12 cellular contexts compared by ENCODE assay signal in genomic region chr4:82984459-82984858, GRCh38. TPM values are rescaled to one million over a fixed set of nuclear protein-coding genes. Genes with fewer than 3 reads are reported as not detected.
DNase-seq lines count a peak whose midpoint lies in the region; ATAC-seq and TF ChIP-seq lines count a peak whose summit lies in the region.
"Had no signal": no experiment of that assay in that cellular context is flagged by ENCODE, and none has a peak within 500 bp of the region (broad histone marks: within the 10 kb centered on the region; RNA-seq: fewer than 3 reads in every experiment).

No MANE protein-coding gene starts in this region.

- H3K4ac ChIP-seq in neuronal stem cell (ENCODE audit: low read length) = no peak overlapping the region

- H3K27me3 Mint-ChIP-seq in activated CD8-positive, alpha-beta T cell treated with anti-CD3 and anti-CD28 coated beads for 36 hours = no peaks in the 10 kb centered on the region
- no peaks in the 10 kb centered on the region for H3K27me3 Mint-ChIP-seq in naive thymus-derived CD4-positive, alpha-beta T cell
- H3K27me3 Mint-ChIP-seq: T-cell had no signal

- no peak overlapping the region for H2BK5ac ChIP-seq in neuronal stem cell (ENCODE audit: low read length)

- POLR2A ChIA-PET in BJ (lab: Charles Lee) = no interaction called here
- POLR2A ChIA-PET in activated CD8-positive, alpha-beta T cell treated with anti-CD3 and anti-CD28 coated beads for 36 hours (lab: Charles Lee) = no interaction called here
- POLR2A ChIA-PET in naive thymus-derived CD4-positive, alpha-beta T cell (lab: Charles Lee) = no interaction called here

- no peak overlapping the region for H3K23ac ChIP-seq in neuronal stem cell (ENCODE audit: low read depth, low read length, poor library complexity)

- peaks cover 25% of the 10 kb centered on the region for H3K36me3 Mint-ChIP-seq in activated CD8-positive, alpha-beta T cell treated with anti-CD3 and anti-CD28 coated beads for 36 hours (ENCODE audit: low read depth)
- H3K36me3 Mint-ChIP-seq in naive thymus-derived CD4-positive, alpha-beta T cell = peaks cover 0 to 33% (median 24%) of the 10 kb centered on the region in 5 donors

- H3K4me2 ChIP-seq in neuronal stem cell (ENCODE audit: insufficient read depth, low read length, poor library complexity, severe bottlenecking) = no peak overlapping the region

- H3K4me1 Mint-ChIP-seq in activated CD8-positive, alpha-beta T cell treated with anti-CD3 and anti-CD28 coated beads for 36 hours (ENCODE audit: low read depth) = peaks cover 13% of the 10 kb centered on the region
- H3K4me1 Mint-ChIP-seq in naive thymus-derived CD4-positive, alpha-beta T cell = peaks cover 5 to 22% (median 13%) of the 10 kb centered on the region in 7 donors

- H2BK15ac ChIP-seq in neuronal stem cell (ENCODE audit: low read length) = no peak overlapping the region

- CTCF ChIA-PET in BJ (lab: Yijun Ruan, JAX) = no interaction called here
- CTCF ChIA-PET in activated CD8-positive, alpha-beta T cell treated with anti-CD3 and anti-CD28 coated beads for 36 hours (lab: Charles Lee) = no interaction called here
- CTCF ChIA-PET in naive thymus-derived CD4-positive, alpha-beta T cell (lab: Charles Lee) = no interaction called here

- H3K79me1 ChIP-seq in neuronal stem cell (ENCODE audit: low read depth, low read length) = no peaks in the 10 kb centered on the region

- TF ChIP-seq CTCF in BJ (IDR thresholded peaks at IDR 0.05; ENCODE audit: insufficient read depth, low read depth, low read length) (no peak), foreskin keratinocyte (conservative IDR thresholded peaks at IDR 0.05) (no peak)
- no peak for TF ChIP-seq CTCF in activated CD8-positive, alpha-beta T cell treated with anti-CD3 and anti-CD28 coated beads for 36 hours (IDR thresholded peaks at IDR 0.05)

- H3K9me3 Mint-ChIP-seq in activated CD8-positive, alpha-beta T cell treated with anti-CD3 and anti-CD28 coated beads for 36 hours = peaks cover 1% of the 10 kb centered on the region
- peaks cover 0 to 3% (median 0%) of the 10 kb centered on the region in 11 donors for H3K9me3 Mint-ChIP-seq in naive thymus-derived CD4-positive, alpha-beta T cell
- H3K9me3 Mint-ChIP-seq: T-cell had no signal

- H3K4me3 Mint-ChIP-seq in activated CD8-positive, alpha-beta T cell treated with anti-CD3 and anti-CD28 coated beads for 36 hours = no peak overlapping the region
- H3K4me3 Mint-ChIP-seq in naive thymus-derived CD4-positive, alpha-beta T cell = no peak overlapping the region
- H3K4me3 Mint-ChIP-seq: T-cell had no signal

- no peak overlapping the region for H2BK120ac ChIP-seq in neuronal stem cell (ENCODE audit: low read depth, low read length)

- no peak overlapping the region for H3K18ac ChIP-seq in neuronal stem cell (ENCODE audit: low read length)

- H3K36me3 ChIP-seq in BJ (ENCODE audit: control insufficient read depth, insufficient read depth, low read length) = no peaks in the 10 kb centered on the region
- H3K36me3 ChIP-seq in naive thymus-derived CD4-positive, alpha-beta T cell (ENCODE audit: control insufficient read depth in 2 of 3, insufficient read depth in 3 of 3, low read length in 3 of 3) = no peaks in the 10 kb centered on the region
- peaks cover 8 to 43% of the 10 kb centered on the region in 2 donors for H3K36me3 ChIP-seq in neuronal stem cell (replicated peaks in 1 of 2; ENCODE audit: control insufficient read depth in 2 of 2, insufficient read depth in 2 of 2, low read length in 2 of 2)
- H3K36me3 ChIP-seq: vagina had no signal

- H3K27ac Mint-ChIP-seq in activated CD8-positive, alpha-beta T cell treated with anti-CD3 and anti-CD28 coated beads for 36 hours = no peak overlapping the region
- peak overlapping the region in 2 of 9 donors; percentile 26 to 70 for H3K27ac Mint-ChIP-seq in naive thymus-derived CD4-positive, alpha-beta T cell

- no peak overlapping the region for H2BK12ac ChIP-seq in neuronal stem cell (ENCODE audit: low read length)

- peak; percentile 4 for DNase-seq in BJ (ENCODE audit: low read depth)
- DNase-seq in HCEC 1CT = peak; percentile 39
- DNase-seq in activated CD8-positive, alpha-beta T cell treated with anti-CD3 and anti-CD28 coated beads for 36 hours = peak; percentile 38
- peak; percentile 41 to 57 for DNase-seq in foreskin keratinocyte
- DNase-seq in naive thymus-derived CD4-positive, alpha-beta T cell = no peak
- no peak for DNase-seq in neuronal stem cell (ENCODE audit: low spot score)
- no peak for DNase-seq in mesenteric fat pad (ENCODE audit: low spot score)
- DNase-seq: activated gamma-delta T cell, NCI-H2107, T-cell had no signal

- H3K4me1 ChIP-seq in foreskin keratinocyte (no peaks in the 10 kb centered on the region), neuronal stem cell (ENCODE audit: control insufficient read depth in 2 of 2, insufficient read depth in 1 of 2, low read depth in 1 of 2, low read length in 2 of 2) (no peaks in the 10 kb centered on the region)
- H3K4me1 ChIP-seq in naive thymus-derived CD4-positive, alpha-beta T cell (ENCODE audit: control insufficient read depth in 2 of 2, insufficient read depth in 2 of 2, low read length in 2 of 2) = peaks cover 0 to under 1% of the 10 kb centered on the region in 2 donors
- H3K4me1 ChIP-seq: vagina had no signal

- H4K91ac ChIP-seq in neuronal stem cell (ENCODE audit: low read depth, low read length, poor library complexity) = no peak overlapping the region

- intact Hi-C loops in activated CD8-positive, alpha-beta T cell treated with anti-CD3 and anti-CD28 coated beads for 36 hours (cut with micrococcal nuclease) = no loop called here
- intact Hi-C loops in naive thymus-derived CD4-positive, alpha-beta T cell (cut with micrococcal nuclease) = no loop called here

- no peak overlapping the region for H3K14ac ChIP-seq in neuronal stem cell (ENCODE audit: low read length)

- H3K9ac ChIP-seq in neuronal stem cell (ENCODE audit: low read depth, low read length, poor library complexity) = no peak overlapping the region

- no peak overlapping the region for H4K8ac ChIP-seq in neuronal stem cell (ENCODE audit: low read depth, low read length)

- H2AFZ ChIP-seq in neuronal stem cell (ENCODE audit: low read length) = no peak overlapping the region

- peak; percentile 37 for ATAC-seq in activated CD8-positive, alpha-beta T cell treated with anti-CD3 and anti-CD28 coated beads for 36 hours
- ATAC-seq in foreskin keratinocyte (peak; percentile 84), HG02938 (IDR thresholded peaks at IDR 0.05; ENCODE audit: unreplicated experiment) (no peak)
- ATAC-seq in naive thymus-derived CD4-positive, alpha-beta T cell = no peak
- ATAC-seq: T-cell had no signal

- no peaks in the 10 kb centered on the region for H3K9me3 ChIP-seq in naive thymus-derived CD4-positive, alpha-beta T cell (ENCODE audit: control insufficient read depth in 2 of 3, low read length in 3 of 3)
- no peaks in the 10 kb centered on the region for H3K9me3 ChIP-seq in neuronal stem cell (replicated peaks in 1 of 2; ENCODE audit: control insufficient read depth in 2 of 2, insufficient read depth in 1 of 2, low read depth in 1 of 2, low read length in 2 of 2)
- H3K9me3 ChIP-seq: vagina had no signal

- no peak overlapping the region for H2AK5ac ChIP-seq in neuronal stem cell (ENCODE audit: low read depth, low read length)

- WGBS in neuronal stem cell (ENCODE audit: extremely low coverage in 2 of 2, insufficient read length in 2 of 2, insufficient replicate concordance in 1 of 2), 2 donors = no CpG with 5 or more reads among the region's 4 CpGs

- no peak overlapping the region for H3K4me3 ChIP-seq in BJ (ENCODE audit: low read depth, low read length)
- no peak overlapping the region for H3K4me3 ChIP-seq in naive thymus-derived CD4-positive, alpha-beta T cell (ENCODE audit: low read length)
- H3K4me3 ChIP-seq in neuronal stem cell (ENCODE audit: low read length in 2 of 2) = no peak overlapping the region
- H3K4me3 ChIP-seq: vagina had no signal

- H3K27me3 ChIP-seq in BJ (ENCODE audit: control insufficient read depth, insufficient read depth, low read length) = no peaks in the 10 kb centered on the region
- H3K27me3 ChIP-seq in foreskin keratinocyte = no peaks in the 10 kb centered on the region
- no peaks in the 10 kb centered on the region for H3K27me3 ChIP-seq in naive thymus-derived CD4-positive, alpha-beta T cell (ENCODE audit: control insufficient read depth in 2 of 2, insufficient read depth in 2 of 2, low read length in 2 of 2)
- H3K27me3 ChIP-seq in neuronal stem cell (ENCODE audit: control insufficient read depth in 3 of 3, insufficient read depth in 3 of 3, low read depth in 1 of 3, low read length in 3 of 3) = no peaks in the 10 kb centered on the region
- H3K27me3 ChIP-seq: vagina had no signal

- H3K27ac ChIP-seq in foreskin keratinocyte (no peak overlapping the region), neuronal stem cell (replicated peaks; ENCODE audit: low read length) (no peak overlapping the region)
- no peak overlapping the region for H3K27ac ChIP-seq in naive thymus-derived CD4-positive, alpha-beta T cell (ENCODE audit: low read depth, low read length)
- H3K27ac ChIP-seq: vagina had no signal

RNA-seq across cellular contexts. Expression of gene LIN54, which starts 26.2 kb away (rescaled TPM):
- polyA plus RNA-seq in BJ (2011; rRNA removed) (14.7 and 18.8 TPM in 2 replicates), foreskin keratinocyte (1.7 and 2.5 TPM in 2 replicates)
- 21.6 and 30.4 TPM in 2 replicates for polyA minus RNA-seq in BJ (2011; rRNA and poly(A)+ RNA removed)
- 10 to 100 TPM; 28.0 to 29.1 TPM for total RNA-seq in activated CD8-positive, alpha-beta T cell treated with anti-CD3 and anti-CD28 coated beads for 36 hours
- total RNA-seq in foreskin keratinocyte (13.8 and 15.6 TPM in 2 replicates), mesenteric fat pad (8.1 TPM)
- total RNA-seq in naive thymus-derived CD4-positive, alpha-beta T cell = 10 to 100 TPM; 14.4 to 30.7 (median 18.0) TPM
- polyA plus RNA-seq in naive thymus-derived CD4-positive, alpha-beta T cell = 10 to 100 TPM; 11.0 to 16.6 TPM
- 9.3 TPM for polyA plus RNA-seq in neuronal stem cell (2013, experiment 1 of 2)
- polyA plus RNA-seq in neuronal stem cell (2013, experiment 2 of 2) = 9.6 TPM

RNA-seq across cellular contexts. Expression of gene COPS4, which starts 50.5 kb away (rescaled TPM):
- polyA plus RNA-seq in BJ (2011; rRNA removed) (70.2 and 87.7 TPM in 2 replicates), foreskin keratinocyte (32.3 and 38.1 TPM in 2 replicates)
- polyA minus RNA-seq in BJ (2011; rRNA and poly(A)+ RNA removed) = 10.3 and 12.2 TPM in 2 replicates
- 10 to 100 TPM; 38.4 to 38.8 TPM for total RNA-seq in activated CD8-positive, alpha-beta T cell treated with anti-CD3 and anti-CD28 coated beads for 36 hours
- total RNA-seq in foreskin keratinocyte (44.4 and 47.6 TPM in 2 replicates), mesenteric fat pad (31.3 TPM)
- total RNA-seq in naive thymus-derived CD4-positive, alpha-beta T cell = 10 to 100 TPM; 23.5 to 32.8 (median 24.7) TPM
- 10 to 100 TPM; 53.7 to 59.7 TPM for polyA plus RNA-seq in naive thymus-derived CD4-positive, alpha-beta T cell
- polyA plus RNA-seq in neuronal stem cell (2013, experiment 1 of 2) = 47.5 TPM
- polyA plus RNA-seq in neuronal stem cell (2013, experiment 2 of 2) = 46.9 TPM

Comparison
In these comparisons a context has a peak if more than half of its experiments do, and no peak if none do; other contexts are left out.
1. DNase-seq: peak in BJ (single experiment), HCEC 1CT (single experiment), activated CD8-positive, alpha-beta T cell treated with anti-CD3 and anti-CD28 coated beads for 36 hours (single experiment) and foreskin keratinocyte (2 of 2); none in naive thymus-derived CD4-positive, alpha-beta T cell (0 of 9), neuronal stem cell (single experiment) and mesenteric fat pad (single experiment).
2. ATAC-seq: peak in activated CD8-positive, alpha-beta T cell treated with anti-CD3 and anti-CD28 coated beads for 36 hours (single experiment) and foreskin keratinocyte (single experiment); none in HG02938 (single experiment) and naive thymus-derived CD4-positive, alpha-beta T cell (single experiment).